In the genomic region with DNA sequence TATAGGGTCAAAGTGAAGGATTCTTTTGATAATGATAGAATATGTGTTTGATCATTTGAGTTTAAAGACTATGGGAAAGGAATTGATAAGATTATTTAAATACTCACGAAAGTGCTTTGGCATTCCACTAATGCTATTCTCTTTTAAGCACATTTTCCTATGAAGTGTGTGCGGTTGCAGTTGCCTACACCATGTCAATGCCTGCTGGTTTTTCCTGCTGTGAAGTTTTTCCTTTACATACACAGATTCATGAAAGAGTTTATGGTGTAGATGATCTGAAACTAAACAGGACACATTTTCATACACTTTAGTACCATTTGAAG, we compare ENCODE assay signal across 8 cellular contexts.
DNase-seq lines count a peak whose midpoint lies in the region; ATAC-seq and TF ChIP-seq lines count a peak whose summit lies in the region.

No MANE protein-coding gene starts in this region.

- H3K36me3 ChIP-seq in BLaER1 treated with 17β-estradiol and CSF1 and Interleukin-3, amounts not matched to agents 10 nM and 100 nM = peaks cover 4 to 28% (median 22%) of the 10 kb centered on the region in 11 experiments; a peak in 19 of 22 replicates
- no peaks in the 10 kb centered on the region; the same call in 1 of the 2 replicates for H3K36me3 ChIP-seq in Loucy (ENCODE audit: insufficient read depth, low read length)

- peaks cover 33% of the 10 kb centered on the region for H3K4me1 Mint-ChIP-seq in nephron progenitor cell

- no peaks in the 10 kb centered on the region for H3K9me3 Mint-ChIP-seq in nephron progenitor cell

- H3K79me2 ChIP-seq in Loucy (ENCODE audit: insufficient read depth, low read length) = no peaks in the 10 kb centered on the region; the same call in 1 of the 2 replicates

- H3K9me3 ChIP-seq in BLaER1 treated with 17β-estradiol and CSF1 and Interleukin-3, amounts not matched to agents 10 nM and 100 nM (replicated peaks in 1 of 11) = peaks cover 0 to 3% (median 0%) of the 10 kb centered on the region in 11 experiments; a peak in 2 of 22 replicates
- H3K9me3 ChIP-seq in Loucy (ENCODE audit: insufficient read depth, low read depth, low read length) = no peaks in the 10 kb centered on the region

- TF ChIP-seq CTCF in Loucy (conservative IDR thresholded peaks at IDR 0.05; ENCODE audit: low read length) = peak; percentile 39; the same call in 1 of the 2 replicates
- TF ChIP-seq CTCF in nephron progenitor cell (IDR thresholded peaks at IDR 0.05) = no peak
- no peak for TF ChIP-seq CTCF in GM20000 (IDR thresholded peaks at IDR 0.05; ENCODE audit: extremely low read depth, missing control alignments)

- no peaks in the 10 kb centered on the region for H3K27me3 Mint-ChIP-seq in nephron progenitor cell (ENCODE audit: low read depth, poor library complexity)

- no peaks in the 10 kb centered on the region for H3K9me2 ChIP-seq in Loucy (replicated peaks; ENCODE audit: low read depth, low read length)

- peak overlapping the region; percentile 77 to 93 (median 83) for H3K9ac ChIP-seq in BLaER1 treated with 17β-estradiol and CSF1 and Interleukin-3, amounts not matched to agents 10 nM and 100 nM
- H3K9ac ChIP-seq in Loucy (ENCODE audit: low read depth, low read length, poor library complexity, severe bottlenecking) = peak overlapping the region; percentile 81

- H3K4me2 ChIP-seq in BLaER1 treated with 17β-estradiol and CSF1 and Interleukin-3, amounts not matched to agents 10 nM and 100 nM = peak overlapping the region; percentile 64 to 83 (median 74); a peak in 21 of 22 replicates
- H3K4me2 ChIP-seq in Loucy (ENCODE audit: low read depth, low read length, poor library complexity, severe bottlenecking) = peak overlapping the region; percentile 77

- H2AFZ ChIP-seq in Loucy (ENCODE audit: low read length) = no peak overlapping the region

- H3K36me3 Mint-ChIP-seq in nephron progenitor cell (ENCODE audit: low read depth) = peaks cover 12% of the 10 kb centered on the region

- H3K4me3 Mint-ChIP-seq in nephron progenitor cell = no peak overlapping the region

- H4K20me1 ChIP-seq in BLaER1 treated with 17β-estradiol and CSF1 and Interleukin-3, amounts not matched to agents 10 nM and 100 nM = no peaks in the 10 kb centered on the region
- H4K20me1 ChIP-seq in Loucy (ENCODE audit: insufficient read depth, low read length, poor library complexity, severe bottlenecking) = no peaks in the 10 kb centered on the region

- H3F3A ChIP-seq in Loucy (ENCODE audit: low read depth) = peaks cover 22% of the 10 kb centered on the region

- no peak for DNase-seq in nephron progenitor cell
- no peak for DNase-seq in NCI-H1436 (lab: John Stamatoyannopoulos, UW)
- DNase-seq in activated gamma-delta T cell (lab: John Stamatoyannopoulos, UW) = no peak
- DNase-seq in GM20000 (ENCODE audit: low spot score) = no peak

- H3K4me3 ChIP-seq in BLaER1 treated with 17β-estradiol and CSF1 and Interleukin-3, amounts not matched to agents 10 nM and 100 nM = peak overlapping the region in 4 of 10 experiments; percentile 2 to 35 (median 26); a peak in 6 of 20 replicates
- H3K4me3 ChIP-seq in Loucy (ENCODE audit: low read length, poor library complexity, severe bottlenecking) = peak overlapping the region; percentile 64

- peaks cover 54 to 94% (median 72%) of the 10 kb centered on the region in 10 experiments for H3K4me1 ChIP-seq in BLaER1 treated with 17β-estradiol and CSF1 and Interleukin-3, amounts not matched to agents 10 nM and 100 nM
- peaks cover 54% of the 10 kb centered on the region for H3K4me1 ChIP-seq in Loucy (ENCODE audit: insufficient read depth, low read length, poor library complexity, severe bottlenecking)

- ATAC-seq in HG02885 (IDR thresholded peaks at IDR 0.05; ENCODE audit: poor library complexity, unreplicated experiment) = no peak

- H3K27me3 ChIP-seq in BLaER1 treated with 17β-estradiol and CSF1 and Interleukin-3, amounts not matched to agents 10 nM and 100 nM = no peaks in the 10 kb centered on the region
- no peaks in the 10 kb centered on the region for H3K27me3 ChIP-seq in Loucy (ENCODE audit: insufficient read depth, low read length, poor library complexity, severe bottlenecking)

- peak overlapping the region; percentile 91 to 99 (median 97) for H3K27ac ChIP-seq in BLaER1 treated with 17β-estradiol and CSF1 and Interleukin-3, amounts not matched to agents 10 nM and 100 nM
- H3K27ac ChIP-seq in cingulate gyrus (ENCODE audit: low read depth, low read length) = peak overlapping the region; percentile 22

- peak overlapping the region; percentile 91 for H3K27ac Mint-ChIP-seq in nephron progenitor cell
